ENCODE assay signal across 8 cellular contexts in the genomic region with DNA sequence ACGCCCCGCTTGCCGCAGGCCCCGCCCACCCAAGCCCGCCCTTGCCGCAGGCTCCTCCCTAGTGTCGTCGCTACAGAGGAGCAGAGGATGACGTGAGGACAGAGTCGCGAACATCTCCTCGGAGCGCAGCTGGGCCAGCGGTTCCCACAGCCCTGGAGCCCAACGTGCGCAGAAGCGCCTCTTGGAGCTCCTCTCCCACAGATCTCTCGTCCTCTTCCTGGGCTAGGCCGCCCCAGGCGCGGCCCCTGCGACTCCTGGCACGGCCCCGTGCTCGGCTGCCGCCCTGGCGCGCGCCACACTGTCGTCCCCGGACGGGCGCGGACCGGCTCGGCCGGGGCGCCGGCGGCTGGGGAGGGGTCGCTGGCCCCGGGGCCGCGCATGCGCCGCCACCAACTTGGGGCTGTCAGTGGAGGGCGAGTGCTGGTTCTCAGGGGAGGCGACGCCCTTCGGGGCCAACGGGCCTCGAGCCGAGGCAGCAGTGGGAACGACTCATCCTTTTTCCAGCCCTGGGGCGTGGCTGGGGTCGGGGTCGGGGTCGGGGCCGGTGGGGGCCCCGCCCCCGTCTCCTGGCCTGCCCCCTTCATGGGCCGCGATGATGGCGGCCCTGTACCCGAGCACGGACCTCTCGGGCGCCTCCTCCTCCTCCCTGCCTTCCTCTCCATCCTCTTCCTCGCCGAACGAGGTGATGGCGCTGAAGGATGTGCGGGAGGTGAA. TPM values are rescaled to one million over a fixed set of nuclear protein-coding genes. Genes with fewer than 3 reads are reported as not detected.
DNase-seq lines count a peak whose midpoint lies in the region; ATAC-seq and TF ChIP-seq lines count a peak whose summit lies in the region.

A gene (plus strand): TSS at position 67 of the 714 bp plus-strand sequence. CDS start 526 bp downstream, at position 593.

- WGBS in stomach, 5 donors: 1 to 2% (median 1%) methylated on average over 9 to 73 of the region's 73 CpGs

- peaks cover 32% of the 10 kb centered on the region for H3K79me2 ChIP-seq in neural cell (replicated peaks; ENCODE audit: insufficient read depth, low read length)

- intact Hi-C loops in stomach (cut with DNase I; ENCODE audit: low total_unique reads): no loop called here

- peak within 1 kb of the TSS; percentile 93 for H3K9ac ChIP-seq in neural cell (ENCODE audit: low read length)

- peak; percentile 98 for ATAC-seq in GM21528 (IDR thresholded peaks at IDR 0.05; ENCODE audit: low FRiP score, unreplicated experiment)

- TF ChIP-seq CTCF in foreskin fibroblast (IDR thresholded peaks at IDR 0.05; ENCODE audit: low read depth, low read length) (no peak), neural cell (IDR thresholded peaks at IDR 0.05; ENCODE audit: poor library complexity, severe bottlenecking) (no peak), stomach (IDR thresholded peaks at IDR 0.05) (no peak)

- TF ChIP-seq RAD21 in neural cell (conservative IDR thresholded peaks at IDR 0.05): peak; percentile 41

- no peaks in the 10 kb centered on the region for H3F3A ChIP-seq in neural cell (ENCODE audit: insufficient read depth, low read length, poor library complexity, severe bottlenecking)

- peak within 1 kb of the TSS; percentile 70 for H2AFZ ChIP-seq in neural cell (ENCODE audit: low read depth, low read length)

- DNase-seq in DMS53 (lab: John Stamatoyannopoulos, UW) (peak; percentile 94), HuH-7 (ENCODE audit: low spot score) (peak; percentile 74), RPMI7951 (ENCODE audit: low read depth) (peak; percentile 87), foreskin fibroblast (peak; percentile 66 to 90), stomach (peak; percentile 59)
- peak; percentile 64 for DNase-seq in activated T-helper 9 cell treated with anti-CD3 and anti-CD28 coated beads, Interleukin-2, amount 50 U/mL, for 16 hours (ENCODE audit: low read depth)

- H3K4me3 ChIP-seq in foreskin fibroblast (ENCODE audit: low read depth in 1 of 2, low read length in 2 of 2) (peak within 1 kb of the TSS; percentile 89 to 99), neural cell (ENCODE audit: low read length) (peak within 1 kb of the TSS; percentile 99), stomach (peak within 1 kb of the TSS; percentile 76 to 86 (median 83))

- H3K27ac ChIP-seq in neural cell (ENCODE audit: low read length) (peak within 1 kb of the TSS; percentile 93), stomach (peak within 1 kb of the TSS; percentile 82 to 96 (median 86))

- H3K4me1 ChIP-seq in stomach: peaks cover 0 to 25% (median 17%) of the 10 kb centered on the region in 4 donors

- H3K9me3 ChIP-seq in neural cell (ENCODE audit: low read length): no peaks in the 10 kb centered on the region
- H3K9me3 ChIP-seq in stomach: no peaks in the 10 kb centered on the region

- H3K9me2 ChIP-seq in neural cell (ENCODE audit: insufficient read depth, low read length): no peaks in the 10 kb centered on the region

- H3K27me3 ChIP-seq in neural cell (ENCODE audit: insufficient read depth, low read depth, low read length): no peaks in the 10 kb centered on the region
- peaks cover 0 to 17% (median 12%) of the 10 kb centered on the region in 3 donors for H3K27me3 ChIP-seq in stomach

- peak within 1 kb of the TSS; percentile 84 for H3K4me2 ChIP-seq in neural cell (ENCODE audit: low read length)

- no peaks in the 10 kb centered on the region for H4K20me1 ChIP-seq in neural cell (ENCODE audit: insufficient read depth)

- TF ChIP-seq EP300 in neural cell (conservative IDR thresholded peaks at IDR 0.05; ENCODE audit: poor library complexity, severe bottlenecking) (peak; percentile 61), stomach (IDR thresholded peaks at IDR 0.05) (no peak)

- no peaks in the 10 kb centered on the region for H3K36me3 ChIP-seq in neural cell (ENCODE audit: insufficient read depth, low read length)
- no peaks in the 10 kb centered on the region for H3K36me3 ChIP-seq in stomach

- no peak for TF ChIP-seq POLR2A in stomach (IDR thresholded peaks at IDR 0.05)

TF ChIP-seq in neural cell, 6 proteins besides CTCF, POLR2A, EP300 and RAD21:
- TF ChIP-seq SMC3 (conservative IDR thresholded peaks at IDR 0.05; ENCODE audit: poor library complexity): no peak
- TF ChIP-seq, protein P1, sequence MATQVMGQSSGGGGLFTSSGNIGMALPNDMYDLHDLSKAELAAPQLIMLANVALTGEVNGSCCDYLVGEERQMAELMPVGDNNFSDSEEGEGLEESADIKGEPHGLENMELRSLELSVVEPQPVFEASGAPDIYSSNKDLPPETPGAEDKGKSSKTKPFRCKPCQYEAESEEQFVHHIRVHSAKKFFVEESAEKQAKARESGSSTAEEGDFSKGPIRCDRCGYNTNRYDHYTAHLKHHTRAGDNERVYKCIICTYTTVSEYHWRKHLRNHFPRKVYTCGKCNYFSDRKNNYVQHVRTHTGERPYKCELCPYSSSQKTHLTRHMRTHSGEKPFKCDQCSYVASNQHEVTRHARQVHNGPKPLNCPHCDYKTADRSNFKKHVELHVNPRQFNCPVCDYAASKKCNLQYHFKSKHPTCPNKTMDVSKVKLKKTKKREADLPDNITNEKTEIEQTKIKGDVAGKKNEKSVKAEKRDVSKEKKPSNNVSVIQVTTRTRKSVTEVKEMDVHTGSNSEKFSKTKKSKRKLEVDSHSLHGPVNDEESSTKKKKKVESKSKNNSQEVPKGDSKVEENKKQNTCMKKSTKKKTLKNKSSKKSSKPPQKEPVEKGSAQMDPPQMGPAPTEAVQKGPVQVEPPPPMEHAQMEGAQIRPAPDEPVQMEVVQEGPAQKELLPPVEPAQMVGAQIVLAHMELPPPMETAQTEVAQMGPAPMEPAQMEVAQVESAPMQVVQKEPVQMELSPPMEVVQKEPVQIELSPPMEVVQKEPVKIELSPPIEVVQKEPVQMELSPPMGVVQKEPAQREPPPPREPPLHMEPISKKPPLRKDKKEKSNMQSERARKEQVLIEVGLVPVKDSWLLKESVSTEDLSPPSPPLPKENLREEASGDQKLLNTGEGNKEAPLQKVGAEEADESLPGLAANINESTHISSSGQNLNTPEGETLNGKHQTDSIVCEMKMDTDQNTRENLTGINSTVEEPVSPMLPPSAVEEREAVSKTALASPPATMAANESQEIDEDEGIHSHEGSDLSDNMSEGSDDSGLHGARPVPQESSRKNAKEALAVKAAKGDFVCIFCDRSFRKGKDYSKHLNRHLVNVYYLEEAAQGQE (IDR thresholded peaks at IDR 0.05; ENCODE audit: borderline replicate concordance): peak; percentile 70
- TF ChIP-seq TAF1 (IDR thresholded peaks at IDR 0.05; ENCODE audit: low read depth): peak; percentile 75
- no peak for TF ChIP-seq EZH2 (IDR thresholded peaks at IDR 0.05; ENCODE audit: borderline replicate concordance, insufficient read depth, low read length, poor library complexity, severe bottlenecking)
- peak; percentile 99 for TF ChIP-seq POLR2AphosphoS5 (IDR thresholded peaks at IDR 0.05)
- TF ChIP-seq MXI1 (conservative IDR thresholded peaks at IDR 0.05; ENCODE audit: poor library complexity, severe bottlenecking): peak; percentile 78

RNA-seq across cellular contexts. Expression of the gene that starts here (rescaled TPM):
- 19.8 and 29.5 TPM in 2 replicates for total RNA-seq in RPMI7951 (2014; rRNA removed; shearing (Covaris generic))
- polyA plus RNA-seq in neural cell (37.2 and 74.5 TPM in 2 replicates), stomach (1 to 10 TPM; 1.7 to 2.7 (median 2.6) TPM)
- polyA minus RNA-seq in neural cell: 69.3 and 84.2 TPM in 2 replicates
- total RNA-seq in stomach: 10 to 100 TPM in 1 of 5 donors, 1 to 10 TPM in 4; 1.2 to 28.8 (median 4.8) TPM

Comparison
In these comparisons a context has a peak if more than half of its experiments do, and no peak if none do; other contexts are left out.
1. Peak in every context shown above with its lines: DNase-seq, ATAC-seq, H3K4me3 ChIP-seq and H3K27ac ChIP-seq.
2. RNA of the gene that starts here (polyA plus RNA-seq): 37.2 to 74.5 TPM in neural cell; 1.7 to 2.7 TPM in stomach; every median in the first group is over 10 times any median in the second.